2 cellular contexts compared by ENCODE assay signal in the genomic region with DNA sequence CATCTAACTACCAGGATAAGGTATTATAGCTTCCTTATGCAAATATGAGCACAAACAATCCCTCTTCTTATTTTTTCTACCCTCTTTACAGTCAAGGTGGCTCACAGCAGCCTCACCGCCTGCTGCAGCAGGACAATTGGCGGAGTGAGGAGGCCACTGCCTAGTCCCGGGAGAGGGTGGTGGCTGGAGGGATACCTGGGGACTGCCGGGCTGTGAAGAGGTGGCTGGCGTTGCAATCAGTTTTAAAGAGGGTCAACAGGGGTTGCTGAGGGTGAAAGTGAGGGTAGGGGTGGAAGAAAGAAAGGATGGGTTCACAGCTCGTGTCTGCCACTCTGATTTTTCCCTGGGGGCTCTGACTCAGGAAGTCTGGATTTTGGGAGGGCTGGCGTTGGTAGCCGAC.
TF ChIP-seq lines count a peak whose summit lies in the region.

No MANE protein-coding gene starts in this region.

TF ChIP-seq in GM23338, 12 proteins besides CTCF, POLR2A, EP300 and RAD21:
- TF ChIP-seq NANOG (IDR thresholded peaks at IDR 0.05; ENCODE audit: borderline replicate concordance) (no peak), STAT1 (IDR thresholded peaks at IDR 0.05; ENCODE audit: unreplicated experiment) (no peak)
- TF ChIP-seq, protein P1, sequence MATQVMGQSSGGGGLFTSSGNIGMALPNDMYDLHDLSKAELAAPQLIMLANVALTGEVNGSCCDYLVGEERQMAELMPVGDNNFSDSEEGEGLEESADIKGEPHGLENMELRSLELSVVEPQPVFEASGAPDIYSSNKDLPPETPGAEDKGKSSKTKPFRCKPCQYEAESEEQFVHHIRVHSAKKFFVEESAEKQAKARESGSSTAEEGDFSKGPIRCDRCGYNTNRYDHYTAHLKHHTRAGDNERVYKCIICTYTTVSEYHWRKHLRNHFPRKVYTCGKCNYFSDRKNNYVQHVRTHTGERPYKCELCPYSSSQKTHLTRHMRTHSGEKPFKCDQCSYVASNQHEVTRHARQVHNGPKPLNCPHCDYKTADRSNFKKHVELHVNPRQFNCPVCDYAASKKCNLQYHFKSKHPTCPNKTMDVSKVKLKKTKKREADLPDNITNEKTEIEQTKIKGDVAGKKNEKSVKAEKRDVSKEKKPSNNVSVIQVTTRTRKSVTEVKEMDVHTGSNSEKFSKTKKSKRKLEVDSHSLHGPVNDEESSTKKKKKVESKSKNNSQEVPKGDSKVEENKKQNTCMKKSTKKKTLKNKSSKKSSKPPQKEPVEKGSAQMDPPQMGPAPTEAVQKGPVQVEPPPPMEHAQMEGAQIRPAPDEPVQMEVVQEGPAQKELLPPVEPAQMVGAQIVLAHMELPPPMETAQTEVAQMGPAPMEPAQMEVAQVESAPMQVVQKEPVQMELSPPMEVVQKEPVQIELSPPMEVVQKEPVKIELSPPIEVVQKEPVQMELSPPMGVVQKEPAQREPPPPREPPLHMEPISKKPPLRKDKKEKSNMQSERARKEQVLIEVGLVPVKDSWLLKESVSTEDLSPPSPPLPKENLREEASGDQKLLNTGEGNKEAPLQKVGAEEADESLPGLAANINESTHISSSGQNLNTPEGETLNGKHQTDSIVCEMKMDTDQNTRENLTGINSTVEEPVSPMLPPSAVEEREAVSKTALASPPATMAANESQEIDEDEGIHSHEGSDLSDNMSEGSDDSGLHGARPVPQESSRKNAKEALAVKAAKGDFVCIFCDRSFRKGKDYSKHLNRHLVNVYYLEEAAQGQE (IDR thresholded peaks at IDR 0.05; ENCODE audit: unreplicated experiment) = no peak
TF ChIP-seq in GM23338: peak in this region for 0.

TF ChIP-seq in H1, 55 proteins besides CTCF, POLR2A, EP300 and RAD21:
- TF ChIP-seq FOSL1 (IDR thresholded peaks at IDR 0.05; ENCODE audit: insufficient read depth, low read depth, low read length) (no peak), SAP30 (IDR thresholded peaks at IDR 0.05; ENCODE audit: insufficient read depth, insufficient replicate concordance, low read length) (no peak), ASH2L (IDR thresholded peaks at IDR 0.05; ENCODE audit: low read length) (no peak), POU5F1 (IDR thresholded peaks at IDR 0.05; ENCODE audit: low read depth, low read length) (no peak), CHD2 (IDR thresholded peaks at IDR 0.05; ENCODE audit: low read length) (no peak), YY1 (IDR thresholded peaks at IDR 0.05; ENCODE audit: low read depth, low read length) (no peak), BACH1 (IDR thresholded peaks at IDR 0.05; ENCODE audit: low read length) (no peak), GABPA (IDR thresholded peaks at IDR 0.05; ENCODE audit: borderline replicate concordance, insufficient read depth, low read length) (no peak), PHF8 (conservative IDR thresholded peaks at IDR 0.05; ENCODE audit: low read depth, low read length) (no peak), ZNF274 (IDR thresholded peaks at IDR 0.05; ENCODE audit: borderline replicate concordance, extremely low read depth, low read length) (no peak), TCF12 (IDR thresholded peaks at IDR 0.05; ENCODE audit: low read depth, low read length) (no peak), CEBPB (IDR thresholded peaks at IDR 0.05; ENCODE audit: low read depth, low read length) (no peak), BRCA1 (IDR thresholded peaks at IDR 0.05; ENCODE audit: low read depth, low read length) (no peak), JUN (IDR thresholded peaks at IDR 0.05; ENCODE audit: low read depth, low read length) (no peak), BCL11A (IDR thresholded peaks at IDR 0.05; ENCODE audit: low read depth in 2 of 2, low read length in 2 of 2) (no peak), RFX5 (IDR thresholded peaks at IDR 0.05; ENCODE audit: borderline replicate concordance, low read depth, low read length) (no peak), KDM4A (IDR thresholded peaks at IDR 0.05; ENCODE audit: low read depth, low read length, severe bottlenecking) (no peak)
- TF ChIP-seq, protein P2, sequence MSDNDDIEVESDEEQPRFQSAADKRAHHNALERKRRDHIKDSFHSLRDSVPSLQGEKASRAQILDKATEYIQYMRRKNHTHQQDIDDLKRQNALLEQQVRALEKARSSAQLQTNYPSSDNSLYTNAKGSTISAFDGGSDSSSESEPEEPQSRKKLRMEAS (IDR thresholded peaks at IDR 0.05) = no peak
- TF ChIP-seq, protein P3, sequence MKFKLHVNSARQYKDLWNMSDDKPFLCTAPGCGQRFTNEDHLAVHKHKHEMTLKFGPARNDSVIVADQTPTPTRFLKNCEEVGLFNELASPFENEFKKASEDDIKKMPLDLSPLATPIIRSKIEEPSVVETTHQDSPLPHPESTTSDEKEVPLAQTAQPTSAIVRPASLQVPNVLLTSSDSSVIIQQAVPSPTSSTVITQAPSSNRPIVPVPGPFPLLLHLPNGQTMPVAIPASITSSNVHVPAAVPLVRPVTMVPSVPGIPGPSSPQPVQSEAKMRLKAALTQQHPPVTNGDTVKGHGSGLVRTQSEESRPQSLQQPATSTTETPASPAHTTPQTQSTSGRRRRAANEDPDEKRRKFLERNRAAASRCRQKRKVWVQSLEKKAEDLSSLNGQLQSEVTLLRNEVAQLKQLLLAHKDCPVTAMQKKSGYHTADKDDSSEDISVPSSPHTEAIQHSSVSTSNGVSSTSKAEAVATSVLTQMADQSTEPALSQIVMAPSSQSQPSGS (IDR thresholded peaks at IDR 0.05; ENCODE audit: low read length) = no peak
